8 cellular contexts compared by ENCODE assay signal in the genomic region with DNA sequence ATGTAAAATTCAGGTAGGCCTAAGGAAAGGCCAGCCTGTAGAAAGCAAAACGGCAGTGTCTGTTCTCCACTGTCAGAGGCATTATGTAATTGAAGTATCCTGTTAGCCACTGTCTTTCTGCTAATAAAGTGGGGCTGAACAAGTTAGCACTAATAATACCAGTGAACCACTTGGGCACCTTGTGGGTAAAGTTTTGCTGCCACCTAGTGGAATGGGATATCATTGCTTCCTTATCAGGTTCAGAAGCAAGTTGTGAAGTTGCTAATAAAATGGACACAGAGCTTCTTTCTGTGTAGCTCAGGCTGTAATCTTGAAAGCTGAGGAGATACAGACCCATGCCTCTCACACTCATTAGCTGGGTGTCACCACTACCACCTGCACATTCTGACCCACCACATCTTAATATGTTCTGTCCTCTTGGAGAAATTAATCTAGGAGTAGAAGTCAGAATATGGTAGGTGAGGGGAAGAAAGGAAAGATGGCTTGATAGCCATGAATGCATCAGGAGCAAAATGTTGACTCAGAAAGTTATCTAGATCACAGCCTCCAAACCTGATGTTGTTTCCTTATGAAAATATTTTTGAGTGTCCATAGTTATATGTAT.
DNase-seq lines count a peak whose midpoint lies in the region; ATAC-seq, FAIRE-seq and TF ChIP-seq lines count a peak whose summit lies in the region.

No MANE protein-coding gene starts in this region.

- H3K9me3 Mint-ChIP-seq in neural crest cell: no peaks in the 10 kb centered on the region

- ATAC-seq in HG03439 (IDR thresholded peaks at IDR 0.05; ENCODE audit: unreplicated experiment) (peak; percentile 61), HG02870 (IDR thresholded peaks at IDR 0.05; ENCODE audit: unreplicated experiment) (no peak)

- H3K4me1 Mint-ChIP-seq in neural crest cell: peaks cover 13% of the 10 kb centered on the region

- H3K36me3 Mint-ChIP-seq in neural crest cell (ENCODE audit: low read depth): no peaks in the 10 kb centered on the region

- H3K27me3 Mint-ChIP-seq in neural crest cell (ENCODE audit: low read depth): no peaks in the 10 kb centered on the region

- H3K4me3 ChIP-seq in AG10803 (ENCODE audit: low read length): no peak overlapping the region
- H3K4me3 ChIP-seq in fibroblast of pulmonary artery (replicated peaks; ENCODE audit: low read depth, low read length): no peak overlapping the region

- no peak for TF ChIP-seq POLR2A in GM12891 (IDR thresholded peaks at IDR 0.05; ENCODE audit: low read depth, low read length)

- H3K4me3 Mint-ChIP-seq in neural crest cell: no peak overlapping the region

- TF ChIP-seq CTCF in AG10803 (conservative IDR thresholded peaks at IDR 0.05; ENCODE audit: low read length) (peak; percentile 89), fibroblast of pulmonary artery (IDR thresholded peaks at IDR 0.05; ENCODE audit: low read length, missing control alignments) (peak; percentile 89), neural crest cell (conservative IDR thresholded peaks at IDR 0.05) (peak; percentile 89)

- no peak overlapping the region for H3K27ac Mint-ChIP-seq in neural crest cell (ENCODE audit: unreplicated experiment)

- peak; percentile 96 for FAIRE-seq in GM12891 (lab: Jason Lieb, UNC)

- peak; percentile 79 for DNase-seq in AG10803 (ENCODE audit: low read depth)
- no peak for DNase-seq in GM12891 (ENCODE audit: insufficient read length, low spot score)
- peak; percentile 74 for DNase-seq in NCI-H460 (ENCODE audit: extremely low read depth, low read depth)
- DNase-seq in activated CD4-positive, alpha-beta T cell treated with anti-CD3 and anti-CD28 coated beads for 48 hours: peak; percentile 48
- DNase-seq in fibroblast of pulmonary artery (ENCODE audit: low read depth): peak; percentile 89
- DNase-seq in neural crest cell (ENCODE audit: low read depth, low spot score): peak; percentile 53

TF ChIP-seq in GM12891, 5 proteins besides CTCF, POLR2A, EP300 and RAD21:
- no peak for TF ChIP-seq POLR2AphosphoS5 (IDR thresholded peaks at IDR 0.05; ENCODE audit: low read depth, low read length)
- TF ChIP-seq POU2F2 (IDR thresholded peaks at IDR 0.05; ENCODE audit: low read depth, low read length): no peak
- no peak for TF ChIP-seq PAX5 (IDR thresholded peaks at IDR 0.05; ENCODE audit: insufficient read depth, low read length, severe bottlenecking)
- TF ChIP-seq SPI1 (IDR thresholded peaks at IDR 0.05; ENCODE audit: low read depth, low read length): no peak
- TF ChIP-seq TAF1 (IDR thresholded peaks at IDR 0.05; ENCODE audit: low read depth, low read length): no peak
TF ChIP-seq in GM12891: peak in this region for 0.
